11 cellular contexts compared by ENCODE assay signal in the genomic region with DNA sequence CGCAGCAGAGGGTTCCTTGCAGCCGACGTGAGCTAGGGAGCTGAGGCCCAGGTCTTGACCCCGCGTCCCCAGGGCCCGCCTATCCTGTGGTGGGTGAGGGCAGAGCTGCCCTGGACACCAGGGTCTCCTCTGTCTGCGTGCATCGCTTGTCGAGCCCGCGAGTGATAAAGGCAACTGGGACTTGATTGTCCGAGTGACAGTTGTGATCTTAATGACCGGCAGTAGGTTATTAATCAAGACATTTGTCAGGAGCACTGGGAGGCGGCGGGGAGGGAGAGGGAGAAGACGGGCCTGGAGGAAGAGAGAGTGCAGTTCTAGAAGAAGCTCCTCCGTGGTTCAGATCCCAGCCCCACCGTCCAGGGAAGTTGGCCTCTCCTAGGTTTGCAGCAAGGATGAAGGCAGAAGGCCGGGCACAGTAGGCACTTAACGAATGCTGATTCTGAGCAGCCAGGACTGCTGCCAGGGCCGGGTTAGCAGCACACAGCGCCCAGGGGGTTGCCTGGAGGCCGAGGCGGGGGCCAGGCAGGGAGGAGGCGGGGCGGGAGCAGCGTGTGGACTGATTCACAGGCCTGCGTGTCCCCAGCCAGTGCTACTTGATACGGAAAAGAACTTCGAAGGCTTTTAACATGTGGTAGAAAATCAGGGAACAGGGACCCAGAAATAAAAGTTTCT. TPM values are rescaled to one million over a fixed set of nuclear protein-coding genes. Genes with fewer than 3 reads are reported as not detected.
DNase-seq lines count a peak whose midpoint lies in the region; ATAC-seq and TF ChIP-seq lines count a peak whose summit lies in the region.
"Had no signal": no experiment of that assay in that cellular context is flagged by ENCODE, and none has a peak within 500 bp of the region (broad histone marks: within the 10 kb centered on the region; RNA-seq: fewer than 3 reads in every experiment).

No MANE protein-coding gene starts in this region.

- intact Hi-C loops in upper lobe of right lung (cut with DNase I), result no loop called here

- no peak for TF ChIP-seq CTCF in nephron (IDR thresholded peaks at IDR 0.05; ENCODE audit: unreplicated experiment in 3 of 3)
- no peak for TF ChIP-seq CTCF in upper lobe of right lung (IDR thresholded peaks at IDR 0.05)

- peaks cover 4% of the 10 kb centered on the region for H3K27me3 Mint-ChIP-seq in nephron (ENCODE audit: low read depth)
- H3K27me3 Mint-ChIP-seq: activated CD4-positive, alpha-beta T cell treated with anti-CD3 and anti-CD28 coated beads for 36 hours had no signal

- peaks cover 66% of the 10 kb centered on the region for H3K4me1 Mint-ChIP-seq in nephron
- H3K4me1 Mint-ChIP-seq: activated CD4-positive, alpha-beta T cell treated with anti-CD3 and anti-CD28 coated beads for 36 hours had no signal

- H3K9me3 Mint-ChIP-seq in nephron, result no peaks in the 10 kb centered on the region

- no peaks in the 10 kb centered on the region for H3K27me3 ChIP-seq in upper lobe of right lung

- DNase-seq in SHP77 (lab: John Stamatoyannopoulos, UW) (peak; percentile 25 to 60), SHP77 treated with DMSO at 0.1 percent for 48 hours (lab: John Stamatoyannopoulos, UW) (no peak), cerebellum (ENCODE audit: low spot score) (peak; percentile 74), upper lobe of right lung (no peak), GF-D8 (lab: John Stamatoyannopoulos, UW) (no peak), globus pallidus (ENCODE audit: low spot score) (no peak)
- DNase-seq: activated CD4-positive, alpha-beta T cell treated with anti-CD3 and anti-CD28 coated beads for 36 hours; NCI-H1048; NCI-H774 had no signal

- ATAC-seq in upper lobe of right lung (peak; percentile 5), HG03159 (IDR thresholded peaks at IDR 0.05; ENCODE audit: unreplicated experiment) (no peak)
- ATAC-seq: activated CD4-positive, alpha-beta T cell treated with anti-CD3 and anti-CD28 coated beads for 36 hours had no signal

- no peak overlapping the region for H3K27ac ChIP-seq in upper lobe of right lung

- no peak overlapping the region for H3K4me3 ChIP-seq in upper lobe of right lung

- no peaks in the 10 kb centered on the region for H3K36me3 ChIP-seq in upper lobe of right lung

- H3K9me3 ChIP-seq in upper lobe of right lung, result no peaks in the 10 kb centered on the region

- peak overlapping the region; percentile 69 to 89 (median 85) for H3K27ac Mint-ChIP-seq in nephron
- H3K27ac Mint-ChIP-seq: activated CD4-positive, alpha-beta T cell treated with anti-CD3 and anti-CD28 coated beads for 36 hours had no signal

- peaks cover 24% of the 10 kb centered on the region for H3K4me1 ChIP-seq in upper lobe of right lung

- H3K4me3 Mint-ChIP-seq in nephron, result peak overlapping the region in 1 of 3 experiments; percentile 11
- H3K4me3 Mint-ChIP-seq: activated CD4-positive, alpha-beta T cell treated with anti-CD3 and anti-CD28 coated beads for 36 hours had no signal

- no peaks in the 10 kb centered on the region for H3K36me3 Mint-ChIP-seq in nephron (ENCODE audit: low read depth)

RNA-seq across cellular contexts. Expression of gene GSE1, which starts 11.3 kb away (rescaled TPM):
- total RNA-seq in cerebellum (45.9 TPM), upper lobe of right lung (87.2 TPM)

Comparison
In these comparisons a context has a peak if more than half of its experiments do, and no peak if none do; other contexts are left out.
1. DNase-seq: peak in SHP77 (2 of 2) and cerebellum (single experiment); none in SHP77 treated with DMSO at 0.1 percent for 48 hours (single experiment), upper lobe of right lung (single experiment), GF-D8 (single experiment) and globus pallidus (single experiment).